In genomic region chr2:150122871-150123588, GRCh38 we compare ENCODE assay signal across 21 cellular contexts.
DNase-seq lines count a peak whose midpoint lies in the region; ATAC-seq, FAIRE-seq and TF ChIP-seq lines count a peak whose summit lies in the region.
"Had no signal": no experiment of that assay in that cellular context is flagged by ENCODE, and none has a peak within 500 bp of the region (broad histone marks: within the 10 kb centered on the region; RNA-seq: fewer than 3 reads in every experiment).

No MANE protein-coding gene starts in this region.

- no peaks in the 10 kb centered on the region for H4K20me1 ChIP-seq in astrocyte (ENCODE audit: insufficient read depth, low read length)
- H4K20me1 ChIP-seq: BLaER1 treated with 17β-estradiol and CSF1 and Interleukin-3, amounts not matched to agents 10 nM and 100 nM had no signal

- H2AFZ ChIP-seq in astrocyte (ENCODE audit: low read depth, low read length): no peak overlapping the region
- H2AFZ ChIP-seq: PC-9 had no signal

- intact Hi-C loops in right lobe of liver (cut with DNase I): no loop called here

- TF ChIP-seq POLR2A in right lobe of liver (IDR thresholded peaks at IDR 0.05): no peak

- H3K9me3 ChIP-seq in liver (ENCODE audit: control insufficient read depth in 4 of 4, low read length in 3 of 4): no peaks in the 10 kb centered on the region
- no peaks in the 10 kb centered on the region for H3K9me3 ChIP-seq in right lobe of liver
- H3K9me3 ChIP-seq in astrocyte (ENCODE audit: insufficient read depth, low read depth, low read length): no peaks in the 10 kb centered on the region
- H3K9me3 ChIP-seq: SJCRH30 had no signal

- H3K9ac ChIP-seq in liver (ENCODE audit: low read depth in 1 of 2, low read length in 2 of 2) (no peak overlapping the region), astrocyte (ENCODE audit: low read length) (no peak overlapping the region)
- H3K9ac ChIP-seq: BLaER1 treated with 17β-estradiol and CSF1 and Interleukin-3, amounts not matched to agents 10 nM and 100 nM had no signal

- peak; percentile 76 for FAIRE-seq in astrocyte (lab: Jason Lieb, UNC)
- FAIRE-seq: A204.1, D721Med had no signal

- no peaks in the 10 kb centered on the region for H3K27me3 ChIP-seq in liver (ENCODE audit: control insufficient read depth in 4 of 4, insufficient read depth in 4 of 4, low read length in 3 of 4)
- no peaks in the 10 kb centered on the region for H3K27me3 ChIP-seq in right lobe of liver
- H3K27me3 ChIP-seq in astrocyte (ENCODE audit: insufficient read depth, low read length): no peaks in the 10 kb centered on the region
- H3K27me3 ChIP-seq: SJCRH30 had no signal

- no peaks in the 10 kb centered on the region for H3K79me2 ChIP-seq in astrocyte (ENCODE audit: insufficient read depth, low read length)

- no peaks in the 10 kb centered on the region for H3K9me3 Mint-ChIP-seq in astrocyte (ENCODE audit: unreplicated experiment)
- H3K9me3 Mint-ChIP-seq: GM23338 had no signal

- DNase-seq in right lobe of liver: no peak
- peak; percentile 76 for DNase-seq in astrocyte (ENCODE audit: low read depth)
- peak; percentile 44 for DNase-seq in iris pigment epithelial cell (ENCODE audit: low read depth)
- DNase-seq in NCI-H2029 treated with DMSO at 0.1 percent for 48 hours (lab: John Stamatoyannopoulos, UW): no peak
- no peak for DNase-seq in COR-L47 (lab: John Stamatoyannopoulos, UW)
- DNase-seq: CD8-positive, alpha-beta T cell; HCEC 1CT; NCI-H1105 treated with DMSO at 0.1 percent for 48 hours; NCI-H187; NCI-H2227 treated with DMSO at 0.1 percent for 48 hours; NCI-H510A treated with DMSO at 0.1 percent for 48 hours; NCI-H774; PC-9; SJCRH30 had no signal

- H3K36me3 ChIP-seq in liver (ENCODE audit: control insufficient read depth in 4 of 4, insufficient read depth in 3 of 4, low read depth in 1 of 4, low read length in 3 of 4): no peaks in the 10 kb centered on the region
- H3K36me3 ChIP-seq in right lobe of liver: no peaks in the 10 kb centered on the region
- H3K36me3 ChIP-seq in astrocyte (ENCODE audit: insufficient read depth, low read length): no peaks in the 10 kb centered on the region
- H3K36me3 ChIP-seq: BLaER1 treated with 17β-estradiol and CSF1 and Interleukin-3, amounts not matched to agents 10 nM and 100 nM; SJCRH30 had no signal

- peak overlapping the region; percentile 39 for H3K4me2 ChIP-seq in astrocyte (ENCODE audit: low read length)
- H3K4me2 ChIP-seq: BLaER1 treated with 17β-estradiol and CSF1 and Interleukin-3, amounts not matched to agents 10 nM and 100 nM; GM23338; PC-9 had no signal

- H3K27ac Mint-ChIP-seq in astrocyte (ENCODE audit: unreplicated experiment): no peak overlapping the region
- H3K27ac Mint-ChIP-seq: CD8-positive, alpha-beta T cell; GM23338 had no signal

- no peaks in the 10 kb centered on the region for H3K36me3 Mint-ChIP-seq in astrocyte (ENCODE audit: low read depth, unreplicated experiment)
- H3K36me3 Mint-ChIP-seq: CD8-positive, alpha-beta T cell had no signal

- H3K4me1 ChIP-seq in liver (ENCODE audit: control insufficient read depth in 4 of 4, insufficient read depth in 4 of 4, low read length in 3 of 4) (peaks cover 4 to 18% (median 11%) of the 10 kb centered on the region in 4 donors), right lobe of liver (peaks cover 0 to 4% (median 0%) of the 10 kb centered on the region in 4 donors), astrocyte (ENCODE audit: insufficient read depth, low read length) (peaks cover 52% of the 10 kb centered on the region)
- H3K4me1 ChIP-seq: SJCRH30 had no signal

- peaks cover 27% of the 10 kb centered on the region for H3K4me1 Mint-ChIP-seq in astrocyte (ENCODE audit: low read depth, unreplicated experiment)

- H3K27me3 Mint-ChIP-seq in astrocyte (ENCODE audit: low read depth, unreplicated experiment): peaks cover 4% of the 10 kb centered on the region

- TF ChIP-seq CTCF in liver (IDR thresholded peaks at IDR 0.05; ENCODE audit: low read depth, low read length, missing input control) (no peak), right lobe of liver (IDR thresholded peaks at IDR 0.05) (no peak), astrocyte (IDR thresholded peaks at IDR 0.05; ENCODE audit: insufficient read depth, low read depth, low read length) (no peak)

- ATAC-seq in right lobe of liver: no peak
- no peak for ATAC-seq in HG03469 (IDR thresholded peaks at IDR 0.05; ENCODE audit: unreplicated experiment)
- ATAC-seq in GM21515 (IDR thresholded peaks at IDR 0.05; ENCODE audit: unreplicated experiment): no peak
- ATAC-seq: CD8-positive, alpha-beta T cell; GM23338 had no signal

- TF ChIP-seq RAD21 in liver (IDR thresholded peaks at IDR 0.05): peak in 1 of 2 donors; percentile 19

- no peak overlapping the region for H3K4me3 Mint-ChIP-seq in astrocyte (ENCODE audit: unreplicated experiment)
- H3K4me3 Mint-ChIP-seq: CD8-positive, alpha-beta T cell; GM23338 had no signal

- WGBS in liver: 81% methylated on average over 2 of the region's 2 CpGs
- WGBS in right lobe of liver (ENCODE audit: insufficient coverage, low coverage, low lambda C conversion rate, missing lambda C conversion rate): 70% methylated on average over 2 of the region's 2 CpGs

- no peak overlapping the region for H3K27ac ChIP-seq in liver (ENCODE audit: low read depth in 1 of 2, low read length in 2 of 2)
- H3K27ac ChIP-seq in right lobe of liver: no peak overlapping the region
- no peak overlapping the region for H3K27ac ChIP-seq in astrocyte (ENCODE audit: low read depth, low read length)
- H3K27ac ChIP-seq: BLaER1 treated with 17β-estradiol and CSF1 and Interleukin-3, amounts not matched to agents 10 nM and 100 nM; PC-9; SJCRH30 had no signal

- no peak overlapping the region for H3K4me3 ChIP-seq in liver (ENCODE audit: low read depth in 1 of 3, low read length in 3 of 3)
- H3K4me3 ChIP-seq in right lobe of liver: no peak overlapping the region
- no peak overlapping the region for H3K4me3 ChIP-seq in astrocyte (ENCODE audit: insufficient read depth, low read depth, low read length)
- H3K4me3 ChIP-seq: BLaER1 treated with 17β-estradiol and CSF1 and Interleukin-3, amounts not matched to agents 10 nM and 100 nM; GM23338; PC-9; SJCRH30 had no signal

TF ChIP-seq in liver, 16 proteins besides CTCF, POLR2A, EP300 and RAD21:
- no peak for TF ChIP-seq YY1 (IDR thresholded peaks at IDR 0.05)
- TF ChIP-seq ATF3 (IDR thresholded peaks at IDR 0.05): no peak
- TF ChIP-seq RXRA (IDR thresholded peaks at IDR 0.05): peak in 1 of 2 donors; percentile 38
- TF ChIP-seq NR2F2 (IDR thresholded peaks at IDR 0.05): peak; percentile 82

Comparison
In these comparisons a context has a peak if more than half of its experiments do, and no peak if none do; other contexts are left out.
1. DNase-seq: peak in astrocyte (single experiment) and iris pigment epithelial cell (single experiment); none in right lobe of liver (0 of 3), NCI-H2029 treated with DMSO at 0.1 percent for 48 hours (single experiment) and COR-L47 (single experiment).